In genomic region chr22:23606204-23607131, GRCh38 we compare ENCODE assay signal across 37 cellular contexts. TPM values are rescaled to one million over a fixed set of nuclear protein-coding genes. Genes with fewer than 3 reads are reported as not detected.
"Had no signal": no experiment of that assay in that cellular context is flagged by ENCODE, and none has a peak within 500 bp of the region (broad histone marks: within the 10 kb centered on the region; RNA-seq: fewer than 3 reads in every experiment).

No MANE protein-coding gene starts in this region.

- H3K27ac ChIP-seq: adrenal gland, body of pancreas, brain microvascular endothelial cell, breast epithelium, VCaP had no signal

- DNase-seq: activated B cell treated with CpG ODN at 0.5 μM for 24 hours; activated CD4-positive, alpha-beta memory T cell treated with anti-CD3 and anti-CD28 coated beads for 36 hours; activated CD4-positive, alpha-beta T cell treated with anti-CD3 and anti-CD28 coated beads for 4 hours; activated CD4-positive, alpha-beta T cell treated with anti-CD3 and anti-CD28 coated beads, Interleukin-2, amount 10 ng/mL, durations not matched to agents 24 days and 14 days; activated CD4-positive, alpha-beta T cell treated with anti-CD3 and anti-CD28 coated beads, Interleukin-2, amount 50 U/mL, for 1 hour; activated CD4-positive, alpha-beta T cell treated with anti-CD3 and anti-CD28 coated beads, Interleukin-2, amount 50 U/mL, for 4 hours; activated CD4-positive, CD25-positive, alpha-beta regulatory T cell treated with anti-CD3 and anti-CD28 coated beads, Interleukin-2, amount 50 U/mL, for 72 hours; activated CD8-positive, alpha-beta memory T cell treated with anti-CD3 and anti-CD28 coated beads, Interleukin-2, amount 50 U/mL, for 4 hours; activated CD8-positive, alpha-beta T cell treated with anti-CD3 and anti-CD28 coated beads for 36 hours; activated effector memory CD4-positive, alpha-beta T cell treated with anti-CD3 and anti-CD28 coated beads, Interleukin-2, amount 50 U/mL, for 16 hours; activated gamma-delta T cell treated with Interleukin-2 at 50 U/mL for 16 hours; activated naive CD4-positive, alpha-beta T cell; activated naive CD4-positive, alpha-beta T cell treated with anti-CD3 and anti-CD28 coated beads for 36 hours; activated naive CD4-positive, alpha-beta T cell treated with anti-CD3 and anti-CD28 coated beads, Interleukin-2, amount 50 U/mL, for 16 hours; activated naive CD8-positive, alpha-beta T cell treated with anti-CD3 and anti-CD28 coated beads for 36 hours; activated T-cell treated with anti-CD3 and anti-CD28 coated beads for 4 hours; activated T-cell treated with anti-CD3 and anti-CD28 coated beads, Interleukin-2, amount 50 U/mL, for 1 hour; activated T-cell treated with anti-CD3 and anti-CD28 coated beads, Interleukin-2, amount 50 U/mL, for 4 hours; activated T-cell treated with anti-CD3 and anti-CD28 coated beads, Interleukin-2, amount 50 U/mL, for 72 hours; adrenal gland; amniotic stem cell; body of pancreas; brain microvascular endothelial cell; cerebellar nuclear complex; T-helper 1 cell; T-helper 2 cell; T-helper 9 cell had no signal

- H3K4me1 ChIP-seq: adrenal gland, body of pancreas, breast epithelium had no signal

- H3K36me3 ChIP-seq: adrenal gland, brain microvascular endothelial cell, breast epithelium had no signal

- H3K9me3 ChIP-seq: adrenal gland, body of pancreas, breast epithelium had no signal

- H3K4me3 ChIP-seq: adrenal gland, body of pancreas, breast epithelium had no signal

- H3K27me3 ChIP-seq: adrenal gland, body of pancreas, brain microvascular endothelial cell, breast epithelium had no signal

RNA-seq across cellular contexts. Expression of gene DRICH1, which starts 25.7 kb away (rescaled TPM):
- total RNA-seq: activated naive CD8-positive, alpha-beta T cell treated with anti-CD3 and anti-CD28 coated beads for 36 hours; astrocyte; body of pancreas; cardiac septum; chondrocyte had no signal

RNA-seq across cellular contexts. Expression of gene IGLL1, which starts 26.4 kb away (rescaled TPM):
- total RNA-seq: activated B cell treated with CpG ODN at 0.5 μM for 24 hours; activated CD4-positive, alpha-beta memory T cell treated with anti-CD3 and anti-CD28 coated beads for 36 hours; activated CD4-positive, alpha-beta T cell treated with anti-CD3 and anti-CD28 coated beads, Interleukin-2, amount 10 ng/mL, durations not matched to agents 24 days and 14 days; activated CD8-positive, alpha-beta memory T cell treated with anti-CD3 and anti-CD28 coated beads for 36 hours; activated CD8-positive, alpha-beta T cell treated with anti-CD3 and anti-CD28 coated beads for 36 hours; activated naive CD4-positive, alpha-beta T cell treated with anti-CD3 and anti-CD28 coated beads for 36 hours; activated naive CD4-positive, alpha-beta T cell treated with anti-CD3 and anti-CD28 coated beads, Interleukin-2, amount 50 U/mL, for 72 hours; activated naive CD8-positive, alpha-beta T cell treated with anti-CD3 and anti-CD28 coated beads for 36 hours; activated T-cell treated with anti-CD3 and anti-CD28 coated beads, Interleukin-2, amount 50 U/mL, for 4 hours; activated T-cell treated with anti-CD3 and anti-CD28 coated beads, Interleukin-2, amount 50 U/mL, for 72 hours; activated T-helper 1 cell treated with anti-CD3 and anti-CD28 coated beads, Interleukin-12 subunit alpha, Interleukin-12 subunit beta, Interleukin-2, Interleukin-4 antibody, amounts not matched to agents 30 ng/mL and 10 ng/mL and 1 ng/mL, durations not matched to agents 14 hours and 24 hours and 36 hours; activated T-helper 17 cell treated with anti-CD3 and anti-CD28 coated beads, Interleukin-2, amount 50 U/mL, for 72 hours; adrenal gland; aorta; astrocyte; body of pancreas; breast epithelium; cardiac septum; chondrocyte had no signal
- polyA plus RNA-seq: aorta had no signal
